In genomic region chr4:71020611-71021010, GRCh38 we compare ENCODE assay signal across 18 cellular contexts.
"Had no signal": no experiment of that assay in that cellular context is flagged by ENCODE, and none has a peak within 500 bp of the region (broad histone marks: within the 10 kb centered on the region; RNA-seq: fewer than 3 reads in every experiment).

No MANE protein-coding gene starts in this region.

- H3K27ac ChIP-seq: breast epithelium, esophagus squamous epithelium, neural progenitor cell, ovary, right lobe of liver, stomach had no signal

- DNase-seq: activated B cell treated with CpG ODN at 0.5 μM for 24 hours; activated CD4-positive, alpha-beta memory T cell treated with anti-CD3 and anti-CD28 coated beads for 36 hours; activated CD4-positive, alpha-beta T cell treated with anti-CD3 and anti-CD28 coated beads for 4 hours; activated naive CD4-positive, alpha-beta T cell; activated naive CD8-positive, alpha-beta T cell treated with anti-CD3 and anti-CD28 coated beads, Interleukin-2, amount 10 ng/mL, durations not matched to agents 7 days and 5 days; activated T-cell treated with anti-CD3 and anti-CD28 coated beads for 4 hours; cerebellar nuclear complex; effector memory CD4-positive, alpha-beta T cell; esophagus squamous epithelium; left ventricle myocardium superior; ovary; right lobe of liver; small intestine; stimulated activated CD4-positive, alpha-beta T cell treated with anti-CD3 and anti-CD28 coated beads, Interleukin-4, amount 100 ng/mL, for 1 hour; stomach; trophoblast cell had no signal

- H3K9me3 ChIP-seq: breast epithelium, esophagus squamous epithelium, ovary, right lobe of liver, stomach had no signal

- H3K4me3 ChIP-seq: breast epithelium, esophagus squamous epithelium, neural progenitor cell, ovary, right lobe of liver, stomach had no signal

- H3K27me3 ChIP-seq: breast epithelium, esophagus squamous epithelium, neural progenitor cell, ovary, right lobe of liver, stomach had no signal

- H3K36me3 ChIP-seq: breast epithelium, ovary, right lobe of liver had no signal

- H3K4me1 ChIP-seq: breast epithelium, neural progenitor cell, right lobe of liver had no signal
